ENCODE assay signal across 8 cellular contexts in the genomic region with DNA sequence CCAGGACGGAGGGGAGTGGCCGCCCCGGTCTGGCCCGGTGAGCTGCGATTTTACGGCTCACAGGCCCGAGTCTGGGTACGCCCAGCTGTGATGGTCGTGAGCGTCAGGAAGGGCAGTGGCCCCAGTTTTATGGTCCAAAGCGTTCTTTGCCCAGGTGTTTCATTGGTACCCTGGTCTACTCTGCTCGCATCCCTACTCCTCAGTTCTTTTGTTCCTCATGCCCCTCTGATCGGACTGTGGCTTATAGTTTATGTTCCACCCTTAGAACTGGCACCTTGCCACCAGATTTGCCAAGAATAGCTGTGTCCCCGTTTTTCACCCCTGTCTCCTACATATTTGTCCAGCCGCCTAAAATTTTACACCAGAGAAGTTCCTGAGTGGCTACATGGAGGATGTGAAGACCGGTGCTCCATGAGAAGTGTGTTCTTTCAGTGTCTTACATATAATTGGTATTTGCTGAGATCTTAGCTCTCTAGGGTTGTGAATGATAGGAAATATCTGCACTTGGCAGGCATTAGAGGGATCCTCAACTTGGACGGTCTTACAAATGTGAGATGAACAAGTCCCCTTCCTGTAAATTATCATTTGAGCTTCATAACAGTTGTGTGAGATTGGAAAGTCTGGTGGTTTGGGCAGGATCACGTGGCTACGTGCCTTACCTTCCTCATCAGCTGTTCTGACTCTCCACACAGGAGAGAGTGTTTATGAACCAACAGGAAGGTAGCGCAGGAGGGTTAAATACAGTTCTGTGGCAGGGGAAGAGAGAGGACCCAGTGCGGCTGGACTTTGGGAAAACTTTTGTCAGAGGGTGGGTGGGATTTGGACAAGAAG. TPM values are rescaled to one million over a fixed set of nuclear protein-coding genes. Genes with fewer than 3 reads are reported as not detected.
A peak's percentile ranks its signal among the peaks of the same experiment; 100 is the strongest.
DNase-seq lines count a peak whose midpoint lies in the region; ATAC-seq and FAIRE-seq lines count a peak whose summit lies in the region.

No MANE protein-coding gene starts in this region.

- no peaks in the 10 kb centered on the region for H3K27me3 ChIP-seq in MG63

- ATAC-seq in GM18870 (IDR thresholded peaks at IDR 0.05; ENCODE audit: unreplicated experiment), result peak; percentile 21
- peak; percentile 3 for ATAC-seq in central memory CD8-positive, alpha-beta T cell (replicated peaks; ENCODE audit: extremely low read depth, poor library complexity, severe bottlenecking)
- ATAC-seq in GM21529 (IDR thresholded peaks at IDR 0.05; ENCODE audit: unreplicated experiment), result no peak

- no peaks in the 10 kb centered on the region for H3K9me3 Mint-ChIP-seq in central memory CD8-positive, alpha-beta T cell

- H3K4me3 ChIP-seq in MG63 (peak overlapping the region; percentile 97), mesodermal cell (ENCODE audit: extremely low read depth, insufficient read depth, low read length, poor library complexity, severe bottlenecking) (peak overlapping the region; percentile 77)

- DNase-seq in MG63 (no peak), urothelium cell line (ENCODE audit: low spot score) (no peak), EL (no peak), NCI-H82 treated with DMSO at 0.1 percent for 48 hours (lab: John Stamatoyannopoulos, UW; ENCODE audit: unreplicated experiment) (no peak)
- no peak for DNase-seq in central memory CD8-positive, alpha-beta T cell (ENCODE audit: low spot score in 2 of 2)

- FAIRE-seq in urothelium cell line (lab: Jason Lieb, UNC), result no peak

- H3K4me1 Mint-ChIP-seq in central memory CD8-positive, alpha-beta T cell, result peaks cover 36% of the 10 kb centered on the region

- H3K36me3 ChIP-seq in MG63 (no peaks in the 10 kb centered on the region), mesodermal cell (ENCODE audit: control insufficient read depth, insufficient read depth, low read length) (no peaks in the 10 kb centered on the region)

- H3K27ac Mint-ChIP-seq in central memory CD8-positive, alpha-beta T cell (ENCODE audit: low read depth), result no peak overlapping the region

- H3K9me3 ChIP-seq in MG63 (0 out of 2 replicates have a peak, but pooled peaks cover 3% of the 10 kb centered on the region), mesodermal cell (ENCODE audit: control insufficient read depth, low read length) (no peaks in the 10 kb centered on the region)

- peaks cover 9% of the 10 kb centered on the region for H3K36me3 Mint-ChIP-seq in central memory CD8-positive, alpha-beta T cell (ENCODE audit: insufficient read depth)

- H3K27me3 Mint-ChIP-seq in central memory CD8-positive, alpha-beta T cell, result no peaks in the 10 kb centered on the region

- WGBS in mesodermal cell (ENCODE audit: insufficient coverage in 2 of 2), 2 experiments, result 10 to 13% methylated on average over 15 to 16 of the region's 21 CpGs

- no peak overlapping the region for H3K4me3 Mint-ChIP-seq in central memory CD8-positive, alpha-beta T cell

- H3K27ac ChIP-seq in mesodermal cell (ENCODE audit: low read depth, low read length, severe bottlenecking), result peak overlapping the region; percentile 96

- peaks cover 37% of the 10 kb centered on the region for H3K4me1 ChIP-seq in mesodermal cell (ENCODE audit: control insufficient read depth, insufficient read depth, low read length, poor library complexity, severe bottlenecking)

RNA-seq across cellular contexts. Expression of a gene that starts 1.1 kb away (rescaled TPM):
- 16.8 and 19.4 TPM in 2 replicates for total RNA-seq in MG63 (2014; rRNA removed; shearing (Covaris generic); ENCODE audit: low replicate concordance)
- 15.6 TPM for polyA plus RNA-seq in mesodermal cell (2013, experiment 1 of 2)
- polyA plus RNA-seq in mesodermal cell (2013, experiment 2 of 2), result 15.9 TPM
